In genomic region chr20:14334306-14334930, GRCh38 we compare ENCODE assay signal across 8 cellular contexts. TPM values are rescaled to one million over a fixed set of nuclear protein-coding genes. Genes with fewer than 3 reads are reported as not detected.
DNase-seq lines count a peak whose midpoint lies in the region; ATAC-seq and TF ChIP-seq lines count a peak whose summit lies in the region.

No MANE protein-coding gene starts in this region.

- 0% methylated on average over 3 of the region's 3 CpGs for WGBS in ectodermal cell, 2 experiments

- H3K36me3 ChIP-seq in ectodermal cell (ENCODE audit: control insufficient read depth, insufficient read depth, low read length) (no peaks in the 10 kb centered on the region), neural cell (ENCODE audit: insufficient read depth, low read length) (no peaks in the 10 kb centered on the region)

- H3K36me3 Mint-ChIP-seq in natural killer cell treated with Interleukin-12 subunit alpha and Interleukin-12 subunit beta and Interleukin-15 and Interleukin-18, amount 100 ng/mL, for 72 hours = no peaks in the 10 kb centered on the region

- H3K9me3 ChIP-seq in ectodermal cell (ENCODE audit: control insufficient read depth, low read length) (no peaks in the 10 kb centered on the region), neural cell (ENCODE audit: low read length) (no peaks in the 10 kb centered on the region)

- no peaks in the 10 kb centered on the region for H3K4me1 Mint-ChIP-seq in natural killer cell treated with Interleukin-12 subunit alpha and Interleukin-12 subunit beta and Interleukin-15 and Interleukin-18, amount 100 ng/mL, for 72 hours (ENCODE audit: low read depth in 2 of 2)

- H3K9me3 Mint-ChIP-seq in natural killer cell treated with Interleukin-12 subunit alpha and Interleukin-12 subunit beta and Interleukin-15 and Interleukin-18, amount 100 ng/mL, for 72 hours = peaks cover 3% of the 10 kb centered on the region

- no peaks in the 10 kb centered on the region for H3K27me3 ChIP-seq in ectodermal cell (ENCODE audit: control insufficient read depth, insufficient read depth, low read length, poor library complexity, severe bottlenecking)
- no peaks in the 10 kb centered on the region for H3K27me3 ChIP-seq in neural cell (ENCODE audit: insufficient read depth, low read depth, low read length)

- DNase-seq in GM13977 (ENCODE audit: low spot score) = no peak
- peak; percentile 34 for DNase-seq in NCI-H460 (ENCODE audit: extremely low read depth, low read depth)
- DNase-seq in natural killer cell treated with Interleukin-12 subunit alpha and Interleukin-12 subunit beta and Interleukin-15 and Interleukin-18, amount 100 ng/mL, for 72 hours (ENCODE audit: low spot score) = no peak
- no peak for DNase-seq in activated gamma-delta T cell (lab: John Stamatoyannopoulos, UW)
- DNase-seq in effector CD4-positive, alpha-beta T cell = no peak

- H3K9me2 ChIP-seq in neural cell (ENCODE audit: insufficient read depth, low read length) = no peaks in the 10 kb centered on the region

- H3K4me3 ChIP-seq in ectodermal cell (ENCODE audit: insufficient read depth, low read depth, low read length) (peak overlapping the region; percentile 64), neural cell (ENCODE audit: low read length) (peak overlapping the region; percentile 66)

- H2AFZ ChIP-seq in neural cell (ENCODE audit: low read depth, low read length) = no peak overlapping the region

- no peak overlapping the region for H3K27ac ChIP-seq in ectodermal cell (ENCODE audit: insufficient read depth, low read depth, low read length, poor library complexity, severe bottlenecking)
- H3K27ac ChIP-seq in neural cell (ENCODE audit: low read length) = no peak overlapping the region

- ATAC-seq in natural killer cell treated with Interleukin-12 subunit alpha and Interleukin-12 subunit beta and Interleukin-15 and Interleukin-18, amount 100 ng/mL, for 72 hours = no peak
- ATAC-seq in HG02938 (IDR thresholded peaks at IDR 0.05; ENCODE audit: unreplicated experiment) = no peak

- H3K27me3 Mint-ChIP-seq in natural killer cell treated with Interleukin-12 subunit alpha and Interleukin-12 subunit beta and Interleukin-15 and Interleukin-18, amount 100 ng/mL, for 72 hours = no peaks in the 10 kb centered on the region

- TF ChIP-seq CTCF in GM13977 (IDR thresholded peaks at IDR 0.05; ENCODE audit: extremely low read depth, insufficient read depth, missing control alignments) (peak; percentile 28), neural cell (IDR thresholded peaks at IDR 0.05; ENCODE audit: poor library complexity, severe bottlenecking) (peak; percentile 66)

- peak overlapping the region; percentile 16 for H3K9ac ChIP-seq in neural cell (ENCODE audit: low read length)

- peak; percentile 77 for TF ChIP-seq RAD21 in neural cell (conservative IDR thresholded peaks at IDR 0.05)

- in situ Hi-C loops in GM13977 (cut with MboI; ENCODE audit: low pct_unique_long_range_greater_than_20kb, low sequenced_read_pairs, unreplicated experiment) = loop anchor here (25.0 kb wide), 1 partner anchor 903 kb away; no protein-coding TSS in a partner anchor

- H3K4me2 ChIP-seq in neural cell (ENCODE audit: low read length) = peak overlapping the region; percentile 52

- H3K4me1 ChIP-seq in ectodermal cell (ENCODE audit: control insufficient read depth, insufficient read depth, low read length) = peaks cover 15% of the 10 kb centered on the region

- no peaks in the 10 kb centered on the region for H3F3A ChIP-seq in neural cell (ENCODE audit: insufficient read depth, low read length, poor library complexity, severe bottlenecking)

- peaks cover 72% of the 10 kb centered on the region for H3K79me2 ChIP-seq in neural cell (replicated peaks; ENCODE audit: insufficient read depth, low read length)

- no peak overlapping the region for H3K27ac Mint-ChIP-seq in natural killer cell treated with Interleukin-12 subunit alpha and Interleukin-12 subunit beta and Interleukin-15 and Interleukin-18, amount 100 ng/mL, for 72 hours

- H3K4me3 Mint-ChIP-seq in natural killer cell treated with Interleukin-12 subunit alpha and Interleukin-12 subunit beta and Interleukin-15 and Interleukin-18, amount 100 ng/mL, for 72 hours = no peak overlapping the region

- no peak for TF ChIP-seq EP300 in neural cell (conservative IDR thresholded peaks at IDR 0.05; ENCODE audit: poor library complexity, severe bottlenecking)

- no peaks in the 10 kb centered on the region for H4K20me1 ChIP-seq in neural cell (ENCODE audit: insufficient read depth)

TF ChIP-seq in neural cell, 6 proteins besides CTCF, POLR2A, EP300 and RAD21:
- TF ChIP-seq SMC3 (conservative IDR thresholded peaks at IDR 0.05; ENCODE audit: poor library complexity) = peak; percentile 71
- TF ChIP-seq POLR2AphosphoS5 (IDR thresholded peaks at IDR 0.05) = no peak
TF ChIP-seq in neural cell: peak in this region for 1.

RNA-seq across cellular contexts. Expression of gene FLRT3, which starts 3.0 kb away (rescaled TPM):
- 0.69 and 2.5 TPM in 2 replicates for total RNA-seq in NCI-H460 (2014; rRNA removed; shearing (Covaris generic))
- polyA plus RNA-seq in NCI-H460 (2014; cell fraction: nucleus; rRNA removed) = 0.70 and 1.1 TPM in 2 replicates
- polyA plus RNA-seq in ectodermal cell (2013, experiment 1 of 4) = 52.7 TPM
- polyA plus RNA-seq in ectodermal cell (2013, experiment 2 of 4) = 69.5 TPM
- 53.4 TPM for polyA plus RNA-seq in ectodermal cell (2013, experiment 3 of 4)
- polyA plus RNA-seq in ectodermal cell (2013, experiment 4 of 4) = 53.3 TPM
- polyA plus RNA-seq in neural cell = 3.2 and 3.4 TPM in 2 replicates
- 13.4 and 16.4 TPM in 2 replicates for polyA minus RNA-seq in neural cell
- total RNA-seq in natural killer cell treated with Interleukin-12 subunit alpha and Interleukin-12 subunit beta and Interleukin-15 and Interleukin-18, amount 100 ng/mL, for 72 hours = not detected
